Comparison of ENCODE assay signal across 2 cellular contexts in the genomic region with DNA sequence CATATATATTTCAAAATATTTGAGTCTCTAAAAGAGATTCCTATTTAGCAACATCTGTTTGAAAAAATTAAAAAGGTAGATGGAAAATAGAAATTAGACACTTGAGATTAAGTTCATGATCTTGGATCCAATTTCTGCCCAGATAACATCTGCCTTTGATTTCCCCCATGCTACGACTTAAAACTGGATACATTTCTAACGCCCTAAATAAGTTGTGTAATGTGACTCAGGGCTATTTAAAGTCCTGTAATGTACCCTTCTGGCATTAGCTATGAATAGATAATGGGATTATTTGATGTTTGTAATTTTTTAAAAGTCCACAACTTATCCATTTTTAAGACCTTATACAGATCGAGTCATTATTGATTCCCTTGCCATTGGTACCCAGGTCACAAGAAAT.
TF ChIP-seq lines count a peak whose summit lies in the region.

No MANE protein-coding gene starts in this region.

TF ChIP-seq in SK-N-SH treated with all-trans-retinoic acid at 6 μM for 48 hours, 23 proteins besides CTCF, POLR2A, EP300 and RAD21 (continued from another document):
- TF ChIP-seq ARNTL (CRISPR knock-in tag; IDR thresholded peaks at IDR 0.05; ENCODE audit: borderline replicate concordance, low read depth), result no peak
- no peak for TF ChIP-seq OSR1 (CRISPR knock-in tag; IDR thresholded peaks at IDR 0.05)
- TF ChIP-seq ZNF8 (CRISPR knock-in tag; IDR thresholded peaks at IDR 0.05), result no peak

TF ChIP-seq in HEK293, 187 proteins besides CTCF, POLR2A, EP300 and RAD21 (continued from another document):
- peak; percentile 79; the same call in 1 of the 2 replicates for TF ChIP-seq ZNF239 (tag by site-specific recombination; IDR thresholded peaks at IDR 0.05)
TF ChIP-seq in HEK293: peak in this region for 1.
